8 cellular contexts compared by ENCODE assay signal in the genomic region with DNA sequence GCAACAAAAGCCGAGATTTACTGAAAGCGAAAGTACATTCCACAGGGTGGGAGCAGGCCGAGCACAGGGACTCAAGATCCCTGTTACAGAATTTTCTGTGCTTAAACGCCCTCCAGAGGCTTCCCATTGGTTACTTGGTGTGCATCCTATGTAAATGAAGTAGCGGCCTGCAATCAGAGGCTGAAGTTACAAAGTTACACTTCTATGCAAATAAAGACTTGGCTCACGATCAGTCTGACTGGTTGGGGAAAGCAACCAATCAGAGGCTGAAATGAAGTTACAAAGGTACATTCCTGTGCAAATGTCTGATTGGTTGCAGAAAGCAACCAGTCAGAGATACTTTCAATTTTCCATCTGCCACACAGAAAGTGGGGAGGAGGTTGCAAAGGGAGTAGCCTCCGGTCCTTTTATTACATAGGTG. TPM values are rescaled to one million over a fixed set of nuclear protein-coding genes. Genes with fewer than 3 reads are reported as not detected.
DNase-seq lines count a peak whose midpoint lies in the region; ATAC-seq, FAIRE-seq and TF ChIP-seq lines count a peak whose summit lies in the region.

No MANE protein-coding gene starts in this region.

- peaks cover 0 to 6% of the 10 kb centered on the region in 2 donors for H3K27me3 Mint-ChIP-seq in effector memory CD8-positive, alpha-beta T cell
- peaks cover 10% of the 10 kb centered on the region for H3K27me3 Mint-ChIP-seq in nephron progenitor cell (ENCODE audit: low read depth, poor library complexity)

- no peaks in the 10 kb centered on the region for H3K9me2 ChIP-seq in PC-3 (replicated peaks; ENCODE audit: low read length)

- H3K9me3 Mint-ChIP-seq in effector memory CD8-positive, alpha-beta T cell = no peaks in the 10 kb centered on the region
- H3K9me3 Mint-ChIP-seq in nephron progenitor cell = no peaks in the 10 kb centered on the region

- no TSS peak for BruUV-seq in PC-3 (replicated peaks; lab: Mats Ljungman, UMichigan)

- no peaks in the 10 kb centered on the region for H3K36me3 Mint-ChIP-seq in effector memory CD8-positive, alpha-beta T cell (ENCODE audit: insufficient read depth)
- H3K36me3 Mint-ChIP-seq in nephron progenitor cell (ENCODE audit: low read depth) = no peaks in the 10 kb centered on the region

- no peaks in the 10 kb centered on the region for H3F3A ChIP-seq in PC-3 (ENCODE audit: low read length, unreplicated experiment)

- peak; percentile 81 for ATAC-seq in PC-3
- ATAC-seq in effector memory CD8-positive, alpha-beta T cell (replicated peaks) = peak; percentile 4

- H3K4me3 ChIP-seq in PC-3 (ENCODE audit: low read length) (peak overlapping the region; percentile 74), vagina (peak overlapping the region; percentile 38 to 54)

- H3K4me3 Mint-ChIP-seq in effector memory CD8-positive, alpha-beta T cell = peak overlapping the region in 1 of 2 donors; percentile 6
- H3K4me3 Mint-ChIP-seq in nephron progenitor cell = no peak overlapping the region

- H3K27me3 ChIP-seq in PC-3 (ENCODE audit: low read length) = no peaks in the 10 kb centered on the region
- no peaks in the 10 kb centered on the region for H3K27me3 ChIP-seq in vagina

- H3K4me1 ChIP-seq in PC-3 (ENCODE audit: insufficient read depth, low read length) (peaks cover 11% of the 10 kb centered on the region; the same call in 1 of the 2 replicates), vagina (peaks cover 18% of the 10 kb centered on the region)

- TF ChIP-seq CTCF in PC-3 (conservative IDR thresholded peaks at IDR 0.05; ENCODE audit: low read depth, low read length) = 0 out of 2 replicates have a peak, but pooled peaks have one; percentile 24
- TF ChIP-seq CTCF in vagina (IDR thresholded peaks at IDR 0.05) = no peak
- TF ChIP-seq CTCF in nephron progenitor cell (IDR thresholded peaks at IDR 0.05) = no peak

- peak overlapping the region; percentile 77 for H2AFZ ChIP-seq in PC-3 (ENCODE audit: low read length)

- peak overlapping the region; percentile 45; the same call in 1 of the 2 replicates for H3K9ac ChIP-seq in PC-3 (ENCODE audit: low read length)

- peak; percentile 100 for FAIRE-seq in G401.6 (lab: Jason Lieb, UNC)

- H3K9me3 ChIP-seq in PC-3 (ENCODE audit: low read length) (no peaks in the 10 kb centered on the region), vagina (no peaks in the 10 kb centered on the region)

- CTCF ChIA-PET in PC-3 (lab: Charles Lee) = interaction anchor here (0.7 kb wide), 1 partner anchor 180 kb away, joined by 3 read pairs; no protein-coding TSS in a partner anchor

- TF ChIP-seq POLR2A in vagina (IDR thresholded peaks at IDR 0.05) = no peak

- H3K4me1 Mint-ChIP-seq in effector memory CD8-positive, alpha-beta T cell (ENCODE audit: low read depth in 2 of 2) = no peaks in the 10 kb centered on the region
- H3K4me1 Mint-ChIP-seq in nephron progenitor cell = peaks cover 22% of the 10 kb centered on the region

- POLR2A ChIA-PET in PC-3 (lab: Charles Lee; ENCODE audit: unreplicated experiment) = interaction anchor here (0.7 kb wide), 1 partner anchor 71 kb away, joined by 5 read pairs; no protein-coding TSS in a partner anchor

- H3K4me2 ChIP-seq in PC-3 (ENCODE audit: low read length) = peak overlapping the region; percentile 83

- DNase-seq in PC-3 (peak; percentile 90), medulla oblongata (ENCODE audit: extremely low spot score) (peak; percentile 74), vagina (ENCODE audit: extremely low spot score in 2 of 2) (no peak), NCI-H1092 treated with DMSO at 0.1 percent for 48 hours (lab: John Stamatoyannopoulos, UW) (no peak), nephron progenitor cell (no peak), NCI-H510A treated with DMSO at 0.1 percent for 48 hours (lab: John Stamatoyannopoulos, UW) (no peak)
- no peak for DNase-seq in effector memory CD8-positive, alpha-beta T cell

- H4K20me1 ChIP-seq in PC-3 (ENCODE audit: low read length) = no peaks in the 10 kb centered on the region

- H3K27ac Mint-ChIP-seq in effector memory CD8-positive, alpha-beta T cell = no peak overlapping the region
- no peak overlapping the region for H3K27ac Mint-ChIP-seq in nephron progenitor cell

- intact Hi-C loops in PC-3 (cut with micrococcal nuclease) (no loop called here), vagina (cut with DNase I) (no loop called here)

- no peaks in the 10 kb centered on the region for H3K36me3 ChIP-seq in PC-3 (ENCODE audit: low read depth, low read length)
- H3K36me3 ChIP-seq in vagina = no peaks in the 10 kb centered on the region

- no peaks in the 10 kb centered on the region for H3K79me2 ChIP-seq in PC-3 (ENCODE audit: low read length)

- H3K27ac ChIP-seq in PC-3 (ENCODE audit: low read length) (peak overlapping the region; percentile 49), vagina (peak overlapping the region; percentile 30)

RNA-seq across cellular contexts. Expression of gene ACBD7, which starts 4.1 kb away (rescaled TPM):
- total RNA-seq in PC-3 (2014; rRNA removed) (3.3 and 5.4 TPM in 2 replicates), vagina (not detected)

RNA-seq across cellular contexts. Expression of gene RPP38, which starts 12.6 kb away (rescaled TPM):
- total RNA-seq in PC-3 (2014; rRNA removed) (8.5 and 9.9 TPM in 2 replicates), vagina (14.2 TPM)

RNA-seq across cellular contexts. Expression of gene OLAH, which starts 40.8 kb away (rescaled TPM):
- total RNA-seq in PC-3 (2014; rRNA removed) (not detected in 2 replicates), vagina (4.9 TPM)

Comparison
In these comparisons a context has a peak if more than half of its experiments do, and no peak if none do; other contexts are left out.
1. DNase-seq: peak in PC-3 (single experiment) and medulla oblongata (single experiment); none in effector memory CD8-positive, alpha-beta T cell (0 of 3), vagina (0 of 2), NCI-H1092 treated with DMSO at 0.1 percent for 48 hours (single experiment), nephron progenitor cell (single experiment) and NCI-H510A treated with DMSO at 0.1 percent for 48 hours (single experiment).